In the genomic region with DNA sequence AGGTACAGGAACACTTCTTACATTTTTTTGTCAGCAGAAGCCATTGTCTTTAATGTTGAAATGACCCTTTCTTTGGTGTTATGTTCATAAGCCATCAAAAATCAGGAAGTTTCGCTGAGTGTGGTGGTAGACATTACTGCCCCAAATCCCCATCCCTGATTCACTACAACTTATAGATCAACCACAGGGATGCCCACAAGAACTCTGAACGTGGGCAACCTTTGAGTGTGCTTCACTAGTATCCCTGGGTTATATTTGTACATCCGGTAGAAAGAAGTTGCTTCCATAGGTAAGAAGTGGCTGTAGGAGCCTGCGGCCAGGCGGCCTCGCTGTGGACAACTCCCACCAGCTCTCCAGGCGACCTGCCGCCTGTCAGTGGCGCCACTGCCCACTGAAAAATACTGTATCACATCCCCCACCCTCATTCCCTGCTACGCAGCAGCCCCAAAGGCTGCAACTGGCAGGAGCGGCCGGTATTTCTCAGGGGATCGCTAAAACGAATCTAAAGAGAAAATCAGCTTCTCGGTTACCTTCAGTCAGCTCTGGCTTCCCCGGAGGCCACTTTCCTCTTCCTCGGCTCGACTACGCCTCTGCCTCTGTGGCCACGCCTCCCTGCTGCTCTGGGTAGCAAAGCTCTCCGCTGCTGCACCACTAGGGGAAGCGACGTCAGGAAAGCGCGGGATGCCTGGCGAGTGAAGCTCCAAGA, we compare ENCODE assay signal across 8 cellular contexts. TPM values are rescaled to one million over a fixed set of nuclear protein-coding genes. Genes with fewer than 3 reads are reported as not detected.
DNase-seq lines count a peak whose midpoint lies in the region; ATAC-seq and TF ChIP-seq lines count a peak whose summit lies in the region.

No MANE protein-coding gene starts in this region.

- CTCF ChIA-PET in CD4-positive, alpha-beta T cell (lab: Charles Lee): interaction anchor here (0.7 kb wide), 1 partner anchor 51 kb away, joined by 3 read pairs; no protein-coding TSS in a partner anchor

- peaks cover 35% of the 10 kb centered on the region for H3K36me3 Mint-ChIP-seq in CD4-positive, alpha-beta T cell (ENCODE audit: low read depth)

- POLR2A ChIA-PET in CD4-positive, alpha-beta T cell (lab: Charles Lee): interaction anchor here (0.6 to 1.3 kb wide), 6 partner anchors 10 to 226 kb away, joined by 3 to 4 read pairs (median 3); a partner anchor contains a TSS

- peak; percentile 98 for ATAC-seq in CD4-positive, alpha-beta T cell (ENCODE audit: poor library complexity)
- ATAC-seq in GM21423 (IDR thresholded peaks at IDR 0.05; ENCODE audit: unreplicated experiment): peak; percentile 100
- peak in 3 of 4 donors; percentile 73 to 78 (median 75) for ATAC-seq in heart left ventricle
- peak; percentile 73 for ATAC-seq in aorta (ENCODE audit: low FRiP score)

- DNase-seq in CD4-positive, alpha-beta T cell: peak; percentile 24 to 62 (median 48)
- DNase-seq in MV-4-11 (lab: John Stamatoyannopoulos, UW): peak; percentile 9
- DNase-seq in activated gamma-delta T cell (lab: John Stamatoyannopoulos, UW): peak; percentile 11
- peak; percentile 8 to 72 (median 48) for DNase-seq in heart left ventricle
- DNase-seq in aorta: peak; percentile 70 to 79
- DNase-seq in SW 1271 (lab: John Stamatoyannopoulos, UW): no peak

- H3K27me3 ChIP-seq in CD4-positive, alpha-beta T cell (ENCODE audit: control insufficient read depth, insufficient read depth, low read length): no peaks in the 10 kb centered on the region
- H3K27me3 ChIP-seq in heart left ventricle (peaks cover 0 to 7% (median 0%) of the 10 kb centered on the region in 9 donors), rectal smooth muscle tissue (ENCODE audit: control insufficient read depth, insufficient read depth, low read length) (peaks cover 2% of the 10 kb centered on the region), aorta (ENCODE audit: control insufficient read depth in 1 of 2, insufficient read depth in 2 of 2, low read length in 1 of 2) (no peaks in the 10 kb centered on the region)

- no peak for TF ChIP-seq POLR2A in heart left ventricle (IDR thresholded peaks at IDR 0.05)

- H3K27me3 Mint-ChIP-seq in CD4-positive, alpha-beta T cell: no peaks in the 10 kb centered on the region

- H3K9ac ChIP-seq in rectal smooth muscle tissue (ENCODE audit: low read length): no peak overlapping the region

- peak overlapping the region; percentile 30 for H3K27ac ChIP-seq in CD4-positive, alpha-beta T cell (ENCODE audit: low read depth, low read length)
- H3K27ac ChIP-seq in heart left ventricle (no peak overlapping the region), rectal smooth muscle tissue (ENCODE audit: low read depth, low read length) (no peak overlapping the region), aorta (ENCODE audit: low read depth in 1 of 2, low read length in 2 of 2) (no peak overlapping the region)

- peak overlapping the region; percentile 89 for H3K4me3 Mint-ChIP-seq in CD4-positive, alpha-beta T cell

- peaks cover 29% of the 10 kb centered on the region for H3K4me1 Mint-ChIP-seq in CD4-positive, alpha-beta T cell (ENCODE audit: low read depth)

- intact Hi-C loops in CD4-positive, alpha-beta T cell (cut with DNase I, micrococcal nuclease): no loop called here
- intact Hi-C loops in heart left ventricle (cut with DNase I) (loop anchor here in 1 of 10 donors (2.0 kb wide), 1 partner anchor 13 kb away; a partner anchor contains a TSS), aorta (cut with DNase I) (no loop called here)

- H3K4me1 ChIP-seq in heart left ventricle (no peaks in the 10 kb centered on the region), rectal smooth muscle tissue (ENCODE audit: control insufficient read depth, insufficient read depth, low read length) (no peaks in the 10 kb centered on the region), aorta (ENCODE audit: control insufficient read depth in 1 of 2, insufficient read depth in 2 of 2, low read length in 2 of 2) (no peaks in the 10 kb centered on the region)

- WGBS in heart left ventricle, 4 donors: 24 to 55% (median 43%) methylated on average over 24 to 26 of the region's 26 CpGs
- 9 to 23% methylated on average over 26 of the region's 26 CpGs for WGBS in aorta, 2 donors

- peak; percentile 31 for TF ChIP-seq CTCF in CD4-positive, alpha-beta T cell (IDR thresholded peaks at IDR 0.05)
- TF ChIP-seq CTCF in heart left ventricle (IDR thresholded peaks at IDR 0.05): peak in 4 of 12 donors; percentile 8 to 29 (median 17)

- peak overlapping the region; percentile 87 for H3K27ac Mint-ChIP-seq in CD4-positive, alpha-beta T cell

- no peaks in the 10 kb centered on the region for H3K9me3 Mint-ChIP-seq in CD4-positive, alpha-beta T cell

- H3K36me3 ChIP-seq in heart left ventricle (peaks cover 0 to 14% (median 0%) of the 10 kb centered on the region in 9 donors), rectal smooth muscle tissue (ENCODE audit: control insufficient read depth, insufficient read depth, low read length) (no peaks in the 10 kb centered on the region), aorta (ENCODE audit: control insufficient read depth in 1 of 2, insufficient read depth in 2 of 2, low read length in 1 of 2) (peaks cover 2 to 5% of the 10 kb centered on the region in 2 donors)

- no peaks in the 10 kb centered on the region for H3K9me3 ChIP-seq in CD4-positive, alpha-beta T cell (ENCODE audit: control insufficient read depth, low read length)
- peaks cover 0 to 17% (median 3%) of the 10 kb centered on the region in 12 donors for H3K9me3 ChIP-seq in heart left ventricle
- peaks cover 2% of the 10 kb centered on the region for H3K9me3 ChIP-seq in aorta (ENCODE audit: control insufficient read depth, low read length)

- H3K4me3 ChIP-seq in heart left ventricle (peak overlapping the region in 9 of 12 donors; percentile 10 to 53 (median 33)), rectal smooth muscle tissue (ENCODE audit: low read length) (peak overlapping the region; percentile 62), aorta (ENCODE audit: low read length in 2 of 2) (no peak overlapping the region)

RNA-seq across cellular contexts. Expression of a gene that starts 13.9 kb away (rescaled TPM):
- not detected for total RNA-seq in CD4-positive, alpha-beta T cell
- total RNA-seq in heart left ventricle (not detected), aorta (not detected)
- polyA plus RNA-seq in heart left ventricle (not detected), aorta (not detected)

RNA-seq across cellular contexts. Expression of a gene that starts 43.5 kb away (rescaled TPM):
- total RNA-seq in CD4-positive, alpha-beta T cell: not detected
- total RNA-seq in heart left ventricle (not detected), aorta (not detected)
- polyA plus RNA-seq in heart left ventricle (not detected), aorta (not detected)

RNA-seq across cellular contexts. Expression of a gene that starts 48.5 kb away (rescaled TPM):
- total RNA-seq in CD4-positive, alpha-beta T cell: 1 to 10 TPM; 5.8 to 6.3 TPM
- 1 to 10 TPM; 2.8 to 6.1 (median 3.2) TPM for total RNA-seq in heart left ventricle
- 1 to 10 TPM; 3.2 to 4.0 TPM for polyA plus RNA-seq in heart left ventricle
- total RNA-seq in aorta: 10 to 100 TPM in 1 of 2 donors, 1 to 10 TPM in 1; 7.3 to 10.9 TPM
- polyA plus RNA-seq in aorta: 10 to 100 TPM in 1 of 2 donors, 1 to 10 TPM in 1; 4.1 to 10.2 TPM

RNA-seq across cellular contexts. Expression of a gene that starts 49.2 kb away (rescaled TPM):
- 1 to 10 TPM; 1.4 to 1.6 TPM for total RNA-seq in CD4-positive, alpha-beta T cell
- 1 to 10 TPM; 4.4 to 7.4 (median 5.1) TPM for total RNA-seq in heart left ventricle
- 1 to 10 TPM; 2.1 to 3.7 TPM for polyA plus RNA-seq in heart left ventricle
- 10 to 100 TPM; 13.6 to 19.6 TPM for total RNA-seq in aorta
- 1 to 10 TPM; 2.6 to 8.6 TPM for polyA plus RNA-seq in aorta

Comparison
In these comparisons a context has a peak if more than half of its experiments do, and no peak if none do; other contexts are left out.
1. DNase-seq: peak in CD4-positive, alpha-beta T cell (10 of 10), MV-4-11 (single experiment), activated gamma-delta T cell (single experiment), heart left ventricle (5 of 5) and aorta (2 of 2); none in SW 1271 (0 of 2).
2. H3K4me3 ChIP-seq: peak in heart left ventricle (9 of 12) and rectal smooth muscle tissue (single experiment); none in aorta (0 of 2).
3. Peak in every context shown above with its lines, with median percentiles within 50 percentile points of each other: ATAC-seq.